8 cellular contexts compared by ENCODE assay signal in genomic region chr6:87907521-87907920, GRCh38.
DNase-seq lines count a peak whose midpoint lies in the region; ATAC-seq and TF ChIP-seq lines count a peak whose summit lies in the region.

No MANE protein-coding gene starts in this region.

- H2AFZ ChIP-seq in fibroblast of lung (ENCODE audit: low read length): no peak overlapping the region

- peaks cover 19% of the 10 kb centered on the region for H3K4me1 ChIP-seq in CD4-positive, alpha-beta memory T cell (ENCODE audit: insufficient read depth, low read length)
- H3K4me1 ChIP-seq in fibroblast of lung (ENCODE audit: control insufficient read depth, extremely low read depth, insufficient read depth, low read length) (no peaks in the 10 kb centered on the region), right lobe of liver (peaks cover 0 to 8% (median 0%) of the 10 kb centered on the region in 4 donors)

- H3K27me3 Mint-ChIP-seq in CD4-positive, alpha-beta memory T cell: peaks cover 4 to 5% of the 10 kb centered on the region in 2 donors

- no peaks in the 10 kb centered on the region for H3K79me2 ChIP-seq in fibroblast of lung (ENCODE audit: control insufficient read depth, insufficient read depth, low read length)

- CTCF ChIA-PET in CD4-positive, alpha-beta memory T cell (lab: Charles Lee; ENCODE audit: partially characterized antibody): interaction anchor here (1.0 kb wide), 1 partner anchor 9 kb away, joined by 3 read pairs; no protein-coding TSS in a partner anchor

- DNase-seq in CD4-positive, alpha-beta memory T cell: peak in 3 of 5 donors; percentile 22 to 43 (median 26)
- DNase-seq in MV-4-11 (lab: John Stamatoyannopoulos, UW) (peak; percentile 98), fibroblast of lung (ENCODE audit: low read depth in 2 of 2) (peak; percentile 20 to 91), GM20000 (ENCODE audit: low spot score) (no peak), NCI-H524 (lab: John Stamatoyannopoulos, UW) (no peak), right lobe of liver (no peak), GM13976 (ENCODE audit: low spot score) (no peak)

- H3K36me3 ChIP-seq in CD4-positive, alpha-beta memory T cell (ENCODE audit: insufficient read depth, low read length): no peaks in the 10 kb centered on the region
- no peaks in the 10 kb centered on the region for H3K36me3 ChIP-seq in fibroblast of lung (ENCODE audit: control insufficient read depth, insufficient read depth, low read length)
- H3K36me3 ChIP-seq in right lobe of liver: no peaks in the 10 kb centered on the region

- peaks cover 7 to 31% (median 19%) of the 10 kb centered on the region in 4 donors for H3K4me1 Mint-ChIP-seq in CD4-positive, alpha-beta memory T cell

- no peaks in the 10 kb centered on the region for H4K20me1 ChIP-seq in fibroblast of lung (ENCODE audit: control insufficient read depth, extremely low read depth, insufficient read depth, low read length)

- 60% methylated on average over 1 of the region's 2 CpGs for WGBS in right lobe of liver (ENCODE audit: insufficient coverage, low coverage, low lambda C conversion rate, missing lambda C conversion rate)

- H3K27ac ChIP-seq in CD4-positive, alpha-beta memory T cell (ENCODE audit: low read depth, low read length): no peak overlapping the region
- H3K27ac ChIP-seq in fibroblast of lung (ENCODE audit: insufficient read depth, low read length): no peak overlapping the region
- H3K27ac ChIP-seq in right lobe of liver: no peak overlapping the region

- no peak overlapping the region for H3K27ac Mint-ChIP-seq in CD4-positive, alpha-beta memory T cell

- H3K4me3 Mint-ChIP-seq in CD4-positive, alpha-beta memory T cell: peak overlapping the region in 2 of 8 donors; percentile 29 to 31

- ATAC-seq in GM21529 (IDR thresholded peaks at IDR 0.05; ENCODE audit: unreplicated experiment) (peak; percentile 43), right lobe of liver (no peak)

- TF ChIP-seq CTCF in fibroblast of lung (conservative IDR thresholded peaks at IDR 0.05 in 1 of 2, IDR thresholded peaks at IDR 0.05 in 1 of 2; ENCODE audit: low read depth in 1 of 2, low read length in 2 of 2): no peak
- no peak for TF ChIP-seq CTCF in GM20000 (IDR thresholded peaks at IDR 0.05; ENCODE audit: extremely low read depth, missing control alignments)
- TF ChIP-seq CTCF in right lobe of liver (IDR thresholded peaks at IDR 0.05): no peak
- TF ChIP-seq CTCF in GM13976 (IDR thresholded peaks at IDR 0.05; ENCODE audit: borderline replicate concordance, control extremely low read depth, extremely low read depth, insufficient read depth, missing control alignments): no peak

- H3K9ac ChIP-seq in fibroblast of lung (ENCODE audit: insufficient read depth, low read length): no peak overlapping the region

- H3K27me3 ChIP-seq in CD4-positive, alpha-beta memory T cell (ENCODE audit: insufficient read depth, low read length): no peaks in the 10 kb centered on the region
- H3K27me3 ChIP-seq in fibroblast of lung (ENCODE audit: control insufficient read depth, insufficient read depth, low read length) (no peaks in the 10 kb centered on the region), right lobe of liver (no peaks in the 10 kb centered on the region)

- H3K9me3 Mint-ChIP-seq in CD4-positive, alpha-beta memory T cell: peaks cover 0 to 2% (median 0%) of the 10 kb centered on the region in 8 donors

- H3K9me3 ChIP-seq in CD4-positive, alpha-beta memory T cell (ENCODE audit: control insufficient read depth in 1 of 2, low read length in 2 of 2): no peaks in the 10 kb centered on the region
- no peaks in the 10 kb centered on the region for H3K9me3 ChIP-seq in fibroblast of lung (ENCODE audit: control insufficient read depth, insufficient read depth, low read depth, low read length)
- H3K9me3 ChIP-seq in right lobe of liver: no peaks in the 10 kb centered on the region

- no peaks in the 10 kb centered on the region for H3K36me3 Mint-ChIP-seq in CD4-positive, alpha-beta memory T cell

- intact Hi-C loops in CD4-positive, alpha-beta memory T cell (cut with micrococcal nuclease): no loop called here
- intact Hi-C loops in right lobe of liver (cut with DNase I): no loop called here

- H3K4me2 ChIP-seq in fibroblast of lung (ENCODE audit: extremely low read depth, insufficient read depth, low read length): no peak overlapping the region

- TF ChIP-seq POLR2A in right lobe of liver (IDR thresholded peaks at IDR 0.05): no peak

- in situ Hi-C loops in GM13976 (cut with MboI; ENCODE audit: low sequenced_read_pairs, unreplicated experiment): no loop called here

- no peak overlapping the region for H3K4me3 ChIP-seq in CD4-positive, alpha-beta memory T cell (ENCODE audit: low read length in 2 of 2)
- H3K4me3 ChIP-seq in fibroblast of lung (replicated peaks in 1 of 4; ENCODE audit: control extremely low read depth in 1 of 4, insufficient read depth in 1 of 4, low read depth in 3 of 4, low read length in 4 of 4) (no peak overlapping the region), right lobe of liver (no peak overlapping the region)

- POLR2A ChIA-PET in CD4-positive, alpha-beta memory T cell (lab: Charles Lee; ENCODE audit: partially characterized antibody): no interaction called here

Comparison
In these comparisons a context has a peak if more than half of its experiments do, and no peak if none do; other contexts are left out.
1. DNase-seq: peak in CD4-positive, alpha-beta memory T cell (3 of 5), MV-4-11 (single experiment) and fibroblast of lung (2 of 2); none in GM20000 (single experiment), NCI-H524 (0 of 2), right lobe of liver (0 of 3) and GM13976 (single experiment).